In genomic region chr2:47488870-47489584, GRCh38 we compare ENCODE assay signal across 10 cellular contexts.
DNase-seq lines count a peak whose midpoint lies in the region; ATAC-seq, FAIRE-seq and TF ChIP-seq lines count a peak whose summit lies in the region.
"Had no signal": no experiment of that assay in that cellular context is flagged by ENCODE, and none has a peak within 500 bp of the region (broad histone marks: within the 10 kb centered on the region; RNA-seq: fewer than 3 reads in every experiment).

No MANE protein-coding gene starts in this region.

- H3K36me3 Mint-ChIP-seq in natural killer cell (no peaks in the 10 kb centered on the region), mesothelial cell of epicardium (peaks cover 14% of the 10 kb centered on the region)

- CTCF ChIA-PET in A673 (lab: Charles Lee), result interaction anchor here (0.9 kb wide), 1 partner anchor 154 kb away, joined by 3 read pairs; no protein-coding TSS in a partner anchor

- H3K27ac Mint-ChIP-seq in natural killer cell (no peak overlapping the region), mesothelial cell of epicardium (no peak overlapping the region)

- H3K27me3 ChIP-seq in A673 (replicated peaks; ENCODE audit: insufficient read depth, low read depth, low read length, poor library complexity), result no peaks in the 10 kb centered on the region
- H3K27me3 ChIP-seq: uterus had no signal

- H3K27me3 Mint-ChIP-seq in natural killer cell (ENCODE audit: low read depth in 2 of 2), result no peaks in the 10 kb centered on the region
- H3K27me3 Mint-ChIP-seq in mesothelial cell of epicardium (ENCODE audit: low read depth), result no peaks in the 10 kb centered on the region

- H3K4me1 Mint-ChIP-seq in natural killer cell (peaks cover 40 to 45% of the 10 kb centered on the region in 2 donors), mesothelial cell of epicardium (peaks cover 8% of the 10 kb centered on the region)

- BruUV-seq in A673 (replicated peaks; lab: Mats Ljungman, UMichigan), result no TSS peak

- no peak overlapping the region for H3K27ac ChIP-seq in A673 (ENCODE audit: low read depth, low read length, poor library complexity, severe bottlenecking)
- H3K27ac ChIP-seq: SK-N-MC, uterus had no signal

- H3K4me3 Mint-ChIP-seq in natural killer cell (no peak overlapping the region), mesothelial cell of epicardium (no peak overlapping the region)

- FAIRE-seq in H54 (lab: Jason Lieb, UNC), result peak; percentile 94

- no peaks in the 10 kb centered on the region for H3K36me3 ChIP-seq in A673 (ENCODE audit: insufficient read depth, low read length, poor library complexity, severe bottlenecking)
- H3K36me3 ChIP-seq: uterus had no signal

- DNase-seq in A673 (ENCODE audit: low spot score), result peak; percentile 36
- DNase-seq in H54 (ENCODE audit: insufficient read length, low spot score), result peak; percentile 66
- peak; percentile 58 to 85 for DNase-seq in SW 1271 (lab: John Stamatoyannopoulos, UW)
- DNase-seq in fibroblast of the aortic adventitia (ENCODE audit: low read depth), result peak; percentile 88
- DNase-seq in Right ventricle myocardium superior, result no peak
- no peak for DNase-seq in natural killer cell
- no peak for DNase-seq in mesothelial cell of epicardium (ENCODE audit: low spot score in 2 of 2, unreplicated experiment in 2 of 2)
- DNase-seq: uterus had no signal

- no peaks in the 10 kb centered on the region for H3K9me3 ChIP-seq in A673 (ENCODE audit: low read depth, low read length, poor library complexity, severe bottlenecking)
- H3K9me3 ChIP-seq: uterus had no signal

- ATAC-seq in Right ventricle myocardium superior (ENCODE audit: poor library complexity) (no peak), HG02763 (IDR thresholded peaks at IDR 0.05; ENCODE audit: unreplicated experiment) (no peak), natural killer cell (no peak)

- peaks cover 5% of the 10 kb centered on the region for H3K4me1 ChIP-seq in A673 (ENCODE audit: insufficient read depth, low read length, poor library complexity, severe bottlenecking)
- H3K4me1 ChIP-seq: uterus had no signal

- no peak overlapping the region for H3K4me3 ChIP-seq in A673 (ENCODE audit: low read depth, low read length, poor library complexity, severe bottlenecking)
- no peak overlapping the region for H3K4me3 ChIP-seq in fibroblast of the aortic adventitia (ENCODE audit: low read depth, low read length)
- H3K4me3 ChIP-seq: SK-N-MC, uterus had no signal

- TF ChIP-seq CTCF in A673 (conservative IDR thresholded peaks at IDR 0.05; ENCODE audit: low read depth, low read length) (no peak), fibroblast of the aortic adventitia (IDR thresholded peaks at IDR 0.05; ENCODE audit: insufficient read depth, low read length) (no peak), natural killer cell (IDR thresholded peaks at IDR 0.05) (no peak), mesothelial cell of epicardium (IDR thresholded peaks at IDR 0.05; ENCODE audit: unreplicated experiment) (no peak)

- POLR2A ChIA-PET in A673 (lab: Charles Lee; ENCODE audit: low non-redundant PET), result no interaction called here

- TF ChIP-seq POLR2A in H54 (IDR thresholded peaks at IDR 0.05; ENCODE audit: low read depth, low read length), result no peak

- intact Hi-C loops in A673 (cut with micrococcal nuclease; ENCODE audit: unreplicated experiment), result no loop called here
- intact Hi-C loops in Right ventricle myocardium superior (cut with DNase I), result no loop called here
- intact Hi-C loops in natural killer cell (cut with micrococcal nuclease), result no loop called here

- no peaks in the 10 kb centered on the region for H3K9me3 Mint-ChIP-seq in natural killer cell
- H3K9me3 Mint-ChIP-seq in mesothelial cell of epicardium, result peaks cover 14% of the 10 kb centered on the region

Comparison
In these comparisons a context has a peak if more than half of its experiments do, and no peak if none do; other contexts are left out.
1. DNase-seq: peak in A673 (single experiment), H54 (single experiment), SW 1271 (2 of 2) and fibroblast of the aortic adventitia (single experiment); none in Right ventricle myocardium superior (single experiment), natural killer cell (single experiment) and mesothelial cell of epicardium (0 of 2).